2 cellular contexts compared by ENCODE assay signal in genomic region chr13:47120284-47120683, GRCh38.
TF ChIP-seq lines count a peak whose summit lies in the region.

No MANE protein-coding gene starts in this region.

TF ChIP-seq in GM23338, 12 proteins besides CTCF, POLR2A, EP300 and RAD21:
- TF ChIP-seq ZNF331 (CRISPR knock-in tag; IDR thresholded peaks at IDR 0.05; ENCODE audit: low read depth) (no peak), JUNB (IDR thresholded peaks at IDR 0.05; ENCODE audit: unreplicated experiment) (no peak), REST (IDR thresholded peaks at IDR 0.05; ENCODE audit: unreplicated experiment) (no peak), POLR2AphosphoS5 (IDR thresholded peaks at IDR 0.05; ENCODE audit: low read depth) (no peak), ETS1 (IDR thresholded peaks at IDR 0.05) (no peak), ZNF114 (CRISPR knock-in tag; IDR thresholded peaks at IDR 0.05) (no peak), CREB1 (CRISPR knock-in tag; IDR thresholded peaks at IDR 0.05; ENCODE audit: low read depth) (no peak), EZH2 (IDR thresholded peaks at IDR 0.05; ENCODE audit: low read depth, unreplicated experiment) (no peak), ZNF462 (CRISPR knock-in tag; IDR thresholded peaks at IDR 0.05) (no peak), NANOG (IDR thresholded peaks at IDR 0.05; ENCODE audit: borderline replicate concordance) (no peak), STAT1 (IDR thresholded peaks at IDR 0.05; ENCODE audit: unreplicated experiment) (no peak), EZH2phosphoT487 (IDR thresholded peaks at IDR 0.05; ENCODE audit: unreplicated experiment) (no peak)

TF ChIP-seq in H1, 55 proteins besides CTCF, POLR2A, EP300 and RAD21:
- TF ChIP-seq BCL11A (IDR thresholded peaks at IDR 0.05; ENCODE audit: low read depth in 2 of 2, low read length in 2 of 2) (no peak), ATF2 (IDR thresholded peaks at IDR 0.05; ENCODE audit: low read length) (no peak), SUZ12 (IDR thresholded peaks at IDR 0.05; ENCODE audit: low read length) (no peak), RBBP5 (IDR thresholded peaks at IDR 0.05; ENCODE audit: borderline replicate concordance, low read depth, low read length) (no peak), ASH2L (IDR thresholded peaks at IDR 0.05; ENCODE audit: low read length) (no peak), PHF8 (conservative IDR thresholded peaks at IDR 0.05; ENCODE audit: low read depth, low read length) (no peak), CEBPB (IDR thresholded peaks at IDR 0.05; ENCODE audit: low read depth, low read length) (no peak), BACH1 (IDR thresholded peaks at IDR 0.05; ENCODE audit: low read length) (no peak), CHD2 (IDR thresholded peaks at IDR 0.05; ENCODE audit: low read length) (no peak), YY1 (IDR thresholded peaks at IDR 0.05; ENCODE audit: low read depth, low read length) (no peak)
